Comparison of ENCODE assay signal across 8 cellular contexts in genomic region chr1:54355931-54356679, GRCh38. TPM values are rescaled to one million over a fixed set of nuclear protein-coding genes. Genes with fewer than 3 reads are reported as not detected.
DNase-seq lines count a peak whose midpoint lies in the region; ATAC-seq and TF ChIP-seq lines count a peak whose summit lies in the region.

No MANE protein-coding gene starts in this region.

- peaks cover 91% of the 10 kb centered on the region for H3K4me1 Mint-ChIP-seq in activated naive CD4-positive, alpha-beta T cell treated with anti-CD3 and anti-CD28 coated beads for 36 hours (ENCODE audit: low read depth)
- H3K4me1 Mint-ChIP-seq in endothelial cell (ENCODE audit: unreplicated experiment) = peaks cover 62% of the 10 kb centered on the region

- CTCF ChIA-PET in activated naive CD4-positive, alpha-beta T cell treated with anti-CD3 and anti-CD28 coated beads for 36 hours (lab: Charles Lee) = interaction anchor here (0.7 to 2.0 kb wide), 6 partner anchors 32 to 133 kb away, joined by 3 to 9 read pairs (median 4); no protein-coding TSS in a partner anchor

- TF ChIP-seq CTCF in endothelial cell (IDR thresholded peaks at IDR 0.05; ENCODE audit: unreplicated experiment) (no peak), thoracic aorta (IDR thresholded peaks at IDR 0.05) (no peak)

- ATAC-seq in thoracic aorta (ENCODE audit: insufficient number of reproducible peaks, low FRiP score, low read depth) (no peak), HG03442 (IDR thresholded peaks at IDR 0.05; ENCODE audit: unreplicated experiment) (no peak), HG02623 (IDR thresholded peaks at IDR 0.05; ENCODE audit: unreplicated experiment) (no peak), HG03097 (IDR thresholded peaks at IDR 0.05; ENCODE audit: low FRiP score, unreplicated experiment) (no peak)

- no peaks in the 10 kb centered on the region for H3K27me3 ChIP-seq in thoracic aorta (replicated peaks; ENCODE audit: insufficient read depth)

- intact Hi-C loops in activated naive CD4-positive, alpha-beta T cell treated with anti-CD3 and anti-CD28 coated beads for 36 hours (cut with micrococcal nuclease) = loop anchor here (1.0 to 5.0 kb wide), 6 partner anchors 20 to 303 kb away; partner anchors contain the start of genes CYB5RL, MRPL37, TCEANC2 and TMEM59

- no peaks in the 10 kb centered on the region for H3K36me3 Mint-ChIP-seq in activated naive CD4-positive, alpha-beta T cell treated with anti-CD3 and anti-CD28 coated beads for 36 hours (ENCODE audit: low read depth)
- H3K36me3 Mint-ChIP-seq in endothelial cell (ENCODE audit: low read depth, unreplicated experiment) = peaks cover 7% of the 10 kb centered on the region

- peak overlapping the region; percentile 88 for H3K27ac Mint-ChIP-seq in activated naive CD4-positive, alpha-beta T cell treated with anti-CD3 and anti-CD28 coated beads for 36 hours
- peak overlapping the region; percentile 97 for H3K27ac Mint-ChIP-seq in endothelial cell (ENCODE audit: unreplicated experiment)

- H3K4me1 ChIP-seq in thoracic aorta (ENCODE audit: control insufficient read depth in 1 of 2, low read depth in 2 of 2) = peaks cover 0 to 61% of the 10 kb centered on the region in 2 donors

- H3K27me3 Mint-ChIP-seq in activated naive CD4-positive, alpha-beta T cell treated with anti-CD3 and anti-CD28 coated beads for 36 hours (ENCODE audit: low read depth) = no peaks in the 10 kb centered on the region
- peaks cover 7% of the 10 kb centered on the region for H3K27me3 Mint-ChIP-seq in endothelial cell (ENCODE audit: unreplicated experiment)

- H3K27ac ChIP-seq in thoracic aorta = no peak overlapping the region

- peak; percentile 56 for DNase-seq in activated naive CD4-positive, alpha-beta T cell treated with anti-CD3 and anti-CD28 coated beads for 36 hours
- no peak for DNase-seq in activated naive CD4-positive, alpha-beta T cell treated with anti-CD3 and anti-CD28 coated beads, Interleukin-2, amount 50 U/mL, for 16 hours
- peak; percentile 74 for DNase-seq in NOMO-1 treated with dmso at 0.1 percent for 144 hours (lab: John Stamatoyannopoulos, UW; ENCODE audit: unreplicated experiment)
- no peak for DNase-seq in endothelial cell (ENCODE audit: low spot score)
- DNase-seq in thoracic aorta (ENCODE audit: low spot score) = no peak

- H3K9me3 Mint-ChIP-seq in activated naive CD4-positive, alpha-beta T cell treated with anti-CD3 and anti-CD28 coated beads for 36 hours = no peaks in the 10 kb centered on the region
- H3K9me3 Mint-ChIP-seq in endothelial cell (ENCODE audit: unreplicated experiment) = no peaks in the 10 kb centered on the region

- peak overlapping the region; percentile 18 for H3K4me3 ChIP-seq in thoracic aorta

- H3K36me3 ChIP-seq in thoracic aorta = no peaks in the 10 kb centered on the region

- peak overlapping the region; percentile 80 for H3K4me3 Mint-ChIP-seq in activated naive CD4-positive, alpha-beta T cell treated with anti-CD3 and anti-CD28 coated beads for 36 hours
- peak overlapping the region; percentile 49 for H3K4me3 Mint-ChIP-seq in endothelial cell (ENCODE audit: unreplicated experiment)

- H3K9me3 ChIP-seq in thoracic aorta = no peaks in the 10 kb centered on the region

RNA-seq across cellular contexts. Expression of gene SSBP3, which starts 50.1 kb away (rescaled TPM):
- 10 to 100 TPM; 55.0 to 58.3 TPM for total RNA-seq in activated naive CD4-positive, alpha-beta T cell treated with anti-CD3 and anti-CD28 coated beads for 36 hours
- total RNA-seq in endothelial cell (ENCODE audit: unreplicated experiment) (142 TPM), thoracic aorta (10 to 100 TPM; 33.4 to 87.1 TPM)

Comparison
In these comparisons a context has a peak if more than half of its experiments do, and no peak if none do; other contexts are left out.
1. DNase-seq: peak in activated naive CD4-positive, alpha-beta T cell treated with anti-CD3 and anti-CD28 coated beads for 36 hours (single experiment) and NOMO-1 treated with dmso at 0.1 percent for 144 hours (single experiment); none in activated naive CD4-positive, alpha-beta T cell treated with anti-CD3 and anti-CD28 coated beads, Interleukin-2, amount 50 U/mL, for 16 hours (single experiment), endothelial cell (single experiment) and thoracic aorta (single experiment).